Comparison of ENCODE assay signal across 28 cellular contexts in genomic region chr11:46894961-46895360, GRCh38.
"Had no signal": no experiment of that assay in that cellular context is flagged by ENCODE, and none has a peak within 500 bp of the region (broad histone marks: within the 10 kb centered on the region; RNA-seq: fewer than 3 reads in every experiment).

No MANE protein-coding gene starts in this region.

- H3K27ac ChIP-seq: ascending aorta, cardiac muscle cell, VCaP had no signal

- H3K36me3 ChIP-seq: ascending aorta had no signal

- H3K27me3 ChIP-seq: ascending aorta, cardiac muscle cell had no signal

- DNase-seq: activated B cell treated with CpG ODN at 0.5 μM for 24 hours; activated CD4-positive, alpha-beta memory T cell treated with anti-CD3 and anti-CD28 coated beads, Interleukin-2, amount 10 ng/mL, durations not matched to agents 7 days and 5 days; activated CD4-positive, alpha-beta T cell treated with anti-CD3 and anti-CD28 coated beads for 4 hours; activated CD4-positive, CD25-positive, alpha-beta regulatory T cell treated with anti-CD3 and anti-CD28 coated beads, Interleukin-2, amount 50 U/mL, for 72 hours; activated effector memory CD4-positive, alpha-beta T cell treated with anti-CD3 and anti-CD28 coated beads, Interleukin-2, amount 50 U/mL, for 16 hours; activated naive CD4-positive, alpha-beta T cell; activated naive CD4-positive, alpha-beta T cell treated with anti-CD3 and anti-CD28 coated beads, Interleukin-2, amount 50 U/mL, for 16 hours; activated naive CD8-positive, alpha-beta T cell treated with anti-CD3 and anti-CD28 coated beads for 36 hours; activated T-cell treated with anti-CD3 and anti-CD28 coated beads, Interleukin-2, amount 50 U/mL, for 1 hour; activated T-cell treated with anti-CD3 and anti-CD28 coated beads, Interleukin-2, amount 50 U/mL, for 72 hours; amniotic stem cell; NCI-H1105 treated with DMSO at 0.1 percent for 48 hours; NCI-H1436; NCI-H1694; NCI-H1930; NCI-H2107; NCI-H2171; NCI-H526 treated with DMSO at 0.1 percent for 48 hours; SW 1271; T-helper 1 cell; T-helper 2 cell; T-helper 9 cell had no signal

- H3K4me3 ChIP-seq: ascending aorta, cardiac muscle cell, K562 had no signal

- ATAC-seq: activated T-cell treated with anti-CD3 and anti-CD28 coated beads, Interleukin-2, amount 50 U/mL, for 72 hours; activated T-helper 17 cell treated with anti-CD3 and anti-CD28 coated beads, Interleukin-2, amount 50 U/mL, for 72 hours; K562; Panc1 had no signal

- H3K9me3 ChIP-seq: ascending aorta had no signal
